Comparison of ENCODE assay signal across 8 cellular contexts in genomic region chr14:102592969-102593840, GRCh38. TPM values are rescaled to one million over a fixed set of nuclear protein-coding genes. Genes with fewer than 3 reads are reported as not detected.
DNase-seq lines count a peak whose midpoint lies in the region; ATAC-seq and TF ChIP-seq lines count a peak whose summit lies in the region.

No MANE protein-coding gene starts in this region.

- no peak for TF ChIP-seq RAD21 in HCT116 (IDR thresholded peaks at IDR 0.05; ENCODE audit: low read depth)

- RAD21 ChIA-PET in HCT116 (lab: Charles Lee; ENCODE audit: low non-redundant PET in 1 of 2, low total read pairs in 2 of 2, uncharacterized antibody in 2 of 2, unreplicated experiment in 2 of 2) = no interaction called here

- H3K4me2 ChIP-seq in HCT116 (ENCODE audit: low read length) = peak overlapping the region; percentile 96

- CTCF ChIA-PET in HCT116 (lab: Charles Lee) = interaction anchor here (2.3 kb wide), 1 partner anchor 101 kb away, joined by 11 read pairs; no protein-coding TSS in a partner anchor

- peak overlapping the region; percentile 85 for H3K9ac ChIP-seq in HCT116 (ENCODE audit: low read length)

- H4K20me1 ChIP-seq in HCT116 (ENCODE audit: insufficient read depth) = peaks cover 8% of the 10 kb centered on the region; the same call in 1 of the 2 replicates

- peak; percentile 6 for TF ChIP-seq CTCF in GM10266 (IDR thresholded peaks at IDR 0.05; ENCODE audit: control insufficient read depth, insufficient read depth, low read depth, missing control alignments)
- TF ChIP-seq CTCF in HCT116 (IDR thresholded peaks at IDR 0.05 in 2 of 3, conservative IDR thresholded peaks at IDR 0.05 in 1 of 3; ENCODE audit: borderline replicate concordance in 1 of 3, insufficient read depth in 1 of 3, low read depth in 2 of 3, low read length in 2 of 3) = peak in 1 of 3 experiments; percentile 4; a peak in 1 of 6 replicates
- TF ChIP-seq CTCF in epithelial cell of esophagus (IDR thresholded peaks at IDR 0.05; ENCODE audit: insufficient read depth, low read depth, low read length, missing control alignments) = no peak

- POLR2A ChIA-PET in HCT116 (lab: Charles Lee) = interaction anchor here (1.5 to 1.6 kb wide), 2 partner anchors 17 to 101 kb away, joined by 4 to 8 read pairs; no protein-coding TSS in a partner anchor

- H3K36me3 ChIP-seq in HCT116 (ENCODE audit: control insufficient read depth in 1 of 2, insufficient read depth in 2 of 2, low read length in 2 of 2) = no peaks in the 10 kb centered on the region
- no peaks in the 10 kb centered on the region for H3K36me3 ChIP-seq in muscle layer of duodenum (ENCODE audit: control insufficient read depth in 1 of 2, insufficient read depth in 2 of 2, low read length in 2 of 2)

- H3K4me1 ChIP-seq in HCT116 (ENCODE audit: control insufficient read depth in 1 of 2, insufficient read depth in 2 of 2, low read length in 2 of 2) = peaks cover 12 to 43% of the 10 kb centered on the region in 2 experiments
- peaks cover 0 to 26% of the 10 kb centered on the region in 2 donors for H3K4me1 ChIP-seq in muscle layer of duodenum (ENCODE audit: control insufficient read depth in 1 of 2, insufficient read depth in 2 of 2, low read length in 2 of 2)

- TF ChIP-seq POLR2A in HCT116 (IDR thresholded peaks at IDR 0.05; ENCODE audit: borderline replicate concordance, extremely low read depth, insufficient read depth, insufficient read length) = no peak

- no peak overlapping the region for H2AFZ ChIP-seq in HCT116 (ENCODE audit: low read depth, low read length, poor library complexity, severe bottlenecking)

- DNase-seq in GM10266 (ENCODE audit: extremely low spot score) (peak; percentile 64), HCT116 (ENCODE audit: low read depth, low spot score) (no peak), NCI-H1105 (lab: John Stamatoyannopoulos, UW) (peak; percentile 33), epithelial cell of esophagus (ENCODE audit: low read depth) (peak; percentile 33)
- peak; percentile 77 for DNase-seq in activated CD8-positive, alpha-beta memory T cell treated with anti-CD3 and anti-CD28 coated beads, Interleukin-2, amount 50 U/mL, for 48 hours
- DNase-seq in stimulated activated CD8-positive, alpha-beta memory T cell treated with anti-CD3 and anti-CD28 coated beads, Interleukin-7, amount 100 ng/mL, for 48 hours (ENCODE audit: extremely low read depth in 1 of 2, low read depth in 1 of 2) = peak; percentile 8 to 10

- no peaks in the 10 kb centered on the region for H3K27me3 ChIP-seq in HCT116 (ENCODE audit: insufficient read depth, low read length)
- H3K27me3 ChIP-seq in muscle layer of duodenum (ENCODE audit: low read depth, low read length) = no peaks in the 10 kb centered on the region

- H3K9me2 ChIP-seq in HCT116 (ENCODE audit: insufficient read depth) = no peaks in the 10 kb centered on the region

- peaks cover 60% of the 10 kb centered on the region for H3K79me2 ChIP-seq in HCT116 (ENCODE audit: insufficient read depth, low read length)

- intact Hi-C loops in HCT116 (cut with micrococcal nuclease) = loop anchor here (1.0 to 10.0 kb wide), 2 partner anchors 69 to 322 kb away; no protein-coding TSS in a partner anchor

- no TSS peak for BruUV-seq in HCT116 (replicated peaks; lab: Mats Ljungman, UMichigan)

- no peaks in the 10 kb centered on the region for H3K9me3 ChIP-seq in HCT116 (ENCODE audit: control insufficient read depth in 1 of 2, insufficient read depth in 1 of 2, low read depth in 1 of 2, low read length in 2 of 2)
- H3K9me3 ChIP-seq in muscle layer of duodenum (ENCODE audit: control insufficient read depth in 1 of 2, low read length in 2 of 2) = no peaks in the 10 kb centered on the region

- ATAC-seq in HCT116 (peak; percentile 5), GM18520 (IDR thresholded peaks at IDR 0.05; ENCODE audit: unreplicated experiment) (no peak)

- H3K4me3 ChIP-seq in HCT116 (replicated peaks in 1 of 2; ENCODE audit: low read depth in 1 of 2, low read length in 2 of 2) (peak overlapping the region; percentile 77 to 92), epithelial cell of esophagus (ENCODE audit: low read length) (peak overlapping the region; percentile 80), muscle layer of duodenum (ENCODE audit: low read depth in 1 of 2, low read length in 2 of 2) (peak overlapping the region; percentile 70 to 93)

- H3K27ac ChIP-seq in HCT116 (ENCODE audit: low read depth, low read length) = peak overlapping the region; percentile 81
- peak overlapping the region; percentile 74 for H3K27ac ChIP-seq in muscle layer of duodenum (ENCODE audit: low read length)

TF ChIP-seq in HCT116, 20 proteins besides CTCF, POLR2A, EP300 and RAD21:
- no peak for TF ChIP-seq ELF1 (IDR thresholded peaks at IDR 0.05; ENCODE audit: borderline replicate concordance, low read depth)
- peak; percentile 54; the same call in 1 of the 2 replicates for TF ChIP-seq ZFX (IDR thresholded peaks at IDR 0.05)
TF ChIP-seq in HCT116: peak in this region for 1.

RNA-seq across cellular contexts. Expression of gene RCOR1, which starts 0.8 kb away (rescaled TPM):
- total RNA-seq in HCT116 (2021; ENCODE audit: unreplicated experiment) = 30.7 TPM
- polyA plus RNA-seq in HCT116 (2012) = 13.6 and 15.0 TPM in 2 replicates
